Comparison of ENCODE assay signal across 8 cellular contexts in genomic region chr10:118994321-118994720, GRCh38.
"Had no signal": no experiment of that assay in that cellular context is flagged by ENCODE, and none has a peak within 500 bp of the region (broad histone marks: within the 10 kb centered on the region; RNA-seq: fewer than 3 reads in every experiment).

No MANE protein-coding gene starts in this region.

- DNase-seq: GDM1, GF-D8 had no signal

- H3K4me3 ChIP-seq: GM12878 had no signal

- ATAC-seq: GM12878 had no signal

- FAIRE-seq: G401.6, GM12878, GM12891, GM12892, GM18507, GM19239 had no signal
